ENCODE assay signal across 9 cellular contexts in the genomic region with DNA sequence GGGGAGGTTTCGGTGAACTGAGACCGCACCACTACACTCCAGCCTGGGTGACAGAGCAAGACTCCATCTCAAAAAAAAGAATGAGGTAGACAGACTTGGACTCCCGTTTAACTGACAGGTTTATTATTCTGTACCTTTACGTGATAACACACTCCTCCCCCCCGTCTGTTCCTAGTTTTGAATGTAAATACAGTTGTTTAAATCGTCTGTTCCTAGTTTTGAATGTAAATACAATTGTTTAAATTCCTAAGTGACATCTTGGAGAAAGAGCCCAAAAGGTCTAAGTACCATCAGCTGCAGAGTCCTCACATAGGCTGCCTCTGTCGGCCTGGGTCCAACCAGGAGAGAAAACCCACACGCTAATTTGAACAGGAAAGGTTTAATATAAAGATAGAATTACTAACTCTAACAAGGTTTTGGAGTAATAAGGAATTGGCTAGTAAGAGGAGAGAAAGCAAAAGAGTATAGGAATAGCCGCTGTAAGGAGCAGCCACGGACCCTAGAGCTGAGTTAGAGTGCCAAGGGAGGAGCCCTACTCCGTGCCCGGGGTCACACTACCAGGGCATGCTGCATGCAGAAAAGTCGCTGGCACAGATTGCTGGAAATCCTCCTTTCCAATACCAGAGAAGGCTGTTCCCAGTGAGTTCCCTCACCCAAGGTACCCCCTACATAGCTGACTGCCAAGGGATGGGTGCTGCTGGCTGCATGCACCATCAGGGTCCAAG.
A peak's percentile ranks its signal among the peaks of the same experiment; 100 is the strongest.
DNase-seq lines count a peak whose midpoint lies in the region; ATAC-seq, FAIRE-seq and TF ChIP-seq lines count a peak whose summit lies in the region.
"Had no signal": no experiment of that assay in that cellular context is flagged by ENCODE, and none has a peak within 500 bp of the region (broad histone marks: within the 10 kb centered on the region; RNA-seq: fewer than 3 reads in every experiment).

No MANE protein-coding gene starts in this region.

- ATAC-seq in GM18867 (IDR thresholded peaks at IDR 0.05; ENCODE audit: unreplicated experiment) (peak; percentile 10), HG02852 (IDR thresholded peaks at IDR 0.05; ENCODE audit: unreplicated experiment) (peak; percentile 6), GM21447 (IDR thresholded peaks at IDR 0.05; ENCODE audit: unreplicated experiment) (no peak)

- TF ChIP-seq CTCF in brain (conservative IDR thresholded peaks at IDR 0.05) = no peak
- no peak for TF ChIP-seq CTCF in neutrophil (IDR thresholded peaks at IDR 0.05)
- no peak for TF ChIP-seq CTCF in GM13977 (IDR thresholded peaks at IDR 0.05; ENCODE audit: extremely low read depth, insufficient read depth, missing control alignments)

- peak overlapping the region; percentile 84 for H3K27ac ChIP-seq in neutrophil

- H3K9me3 Mint-ChIP-seq in brain = no peaks in the 10 kb centered on the region

- peaks cover 64 to 74% of the 10 kb centered on the region in 2 experiments for H3K4me1 ChIP-seq in neutrophil (ENCODE audit: control insufficient read depth in 1 of 2, insufficient read depth in 1 of 2, low read depth in 1 of 2, low read length in 1 of 2)

- no peak for FAIRE-seq in urothelium cell line (lab: Jason Lieb, UNC)

- no peaks in the 10 kb centered on the region for H3K27me3 ChIP-seq in neutrophil

- H3K36me3 ChIP-seq in neutrophil = no peaks in the 10 kb centered on the region

- no peaks in the 10 kb centered on the region for H3K27me3 Mint-ChIP-seq in brain
- H3K27me3 Mint-ChIP-seq: activated naive CD8-positive, alpha-beta T cell had no signal

- in situ Hi-C loops in GM13977 (cut with MboI; ENCODE audit: low pct_unique_long_range_greater_than_20kb, low sequenced_read_pairs, unreplicated experiment) = no loop called here

- no peak overlapping the region for H3K4me3 ChIP-seq in neutrophil (ENCODE audit: low read depth in 1 of 2, low read length in 1 of 2)

- no peaks in the 10 kb centered on the region for H3K9me3 ChIP-seq in neutrophil

- peaks cover 77% of the 10 kb centered on the region for H3K4me1 Mint-ChIP-seq in brain

- H3K36me3 Mint-ChIP-seq in brain = no peaks in the 10 kb centered on the region
- H3K36me3 Mint-ChIP-seq: activated naive CD8-positive, alpha-beta T cell had no signal

- DNase-seq in OCI-M2 (lab: John Stamatoyannopoulos, UW; ENCODE audit: unreplicated experiment) (no peak), GM13977 (ENCODE audit: low spot score) (no peak), urothelium cell line (ENCODE audit: low spot score) (no peak)

- peak overlapping the region in 1 of 5 experiments; percentile 0 for H3K4me3 Mint-ChIP-seq in brain
- H3K4me3 Mint-ChIP-seq: activated naive CD8-positive, alpha-beta T cell had no signal

- peak overlapping the region; percentile 12 to 86 (median 62) for H3K27ac Mint-ChIP-seq in brain
- H3K27ac Mint-ChIP-seq: activated naive CD8-positive, alpha-beta T cell had no signal
